Comparison of ENCODE assay signal across 22 cellular contexts in genomic region chr7:3359011-3359410, GRCh38. TPM values are rescaled to one million over a fixed set of nuclear protein-coding genes. Genes with fewer than 3 reads are reported as not detected.
"Had no signal": no experiment of that assay in that cellular context is flagged by ENCODE, and none has a peak within 500 bp of the region (broad histone marks: within the 10 kb centered on the region; RNA-seq: fewer than 3 reads in every experiment).

No MANE protein-coding gene starts in this region.

- H3K9ac ChIP-seq: parathyroid adenoma had no signal

- H3K27ac Mint-ChIP-seq: immature natural killer cell; naive B cell; nephron; stimulated activated naive B cell treated with anti-CD40 and anti-IgM and Interleukin-4, amounts not matched to agents 10 μg/mL and 1 μg/mL and 100 μg/mL, for 72 hours had no signal

- H2AFZ ChIP-seq: parathyroid adenoma had no signal

- H3K4me3 Mint-ChIP-seq: immature natural killer cell; naive B cell; nephron; stimulated activated naive B cell treated with anti-CD40 and anti-IgM and Interleukin-4, amounts not matched to agents 10 μg/mL and 1 μg/mL and 100 μg/mL, for 72 hours; stimulated activated naive CD8-positive, alpha-beta T cell treated with anti-CD3 and anti-CD28 coated beads, Interleukin-15, amount 100 ng/mL, for 72 hours had no signal

- H3K4me3 ChIP-seq: colonic mucosa, heart left ventricle, left lung, lower lobe of right lung, psoas muscle, right lobe of liver, testis, tibial nerve had no signal

- H3K36me3 ChIP-seq: colonic mucosa, heart left ventricle, left lung, lower lobe of right lung, right lobe of liver, tibial nerve had no signal

- H3K9me3 ChIP-seq: colonic mucosa, left lung, lower lobe of right lung, psoas muscle, right lobe of liver, testis, tibial nerve had no signal

- H3K4me1 ChIP-seq: colonic mucosa, foreskin keratinocyte, heart left ventricle, left lung, lower lobe of right lung, parathyroid adenoma, psoas muscle, right lobe of liver, testis, tibial nerve had no signal

- H3K4me1 Mint-ChIP-seq: immature natural killer cell; naive B cell; nephron; stimulated activated naive B cell treated with anti-CD40 and anti-IgM and Interleukin-4, amounts not matched to agents 10 μg/mL and 1 μg/mL and 100 μg/mL, for 72 hours; stimulated activated naive CD8-positive, alpha-beta T cell treated with anti-CD3 and anti-CD28 coated beads, Interleukin-15, amount 100 ng/mL, for 72 hours had no signal

- H3K79me2 ChIP-seq: parathyroid adenoma had no signal

- H3K27ac ChIP-seq: colonic mucosa, foreskin keratinocyte, heart left ventricle, left lung, lower lobe of right lung, parathyroid adenoma, psoas muscle, right lobe of liver, testis, tibial nerve had no signal

- H3K36me3 Mint-ChIP-seq: immature natural killer cell; stimulated activated naive B cell treated with anti-CD40 and anti-IgM and Interleukin-4, amounts not matched to agents 10 μg/mL and 1 μg/mL and 100 μg/mL, for 72 hours had no signal

- ATAC-seq: foreskin keratinocyte; heart left ventricle; left lung; lower lobe of right lung; psoas muscle; right lobe of liver; stimulated activated naive B cell treated with anti-CD40 and anti-IgM and Interleukin-4, amounts not matched to agents 10 μg/mL and 1 μg/mL and 100 μg/mL, for 72 hours; stimulated activated naive CD8-positive, alpha-beta T cell treated with anti-CD3 and anti-CD28 coated beads, Interleukin-15, amount 100 ng/mL, for 72 hours had no signal

- DNase-seq: colonic mucosa; dermis blood vessel endothelial cell; erythroblast; foreskin keratinocyte; heart left ventricle; hippocampal formation; immature natural killer cell; left lung; lower lobe of right lung; mesenchymal stem cell; naive B cell; occipital lobe; psoas muscle; retina; right lobe of liver; stimulated activated CD4-positive, alpha-beta T cell treated with anti-CD3 and anti-CD28 coated beads, Interleukin-4, amount 100 ng/mL, for 24 hours; stimulated activated naive B cell treated with anti-CD40 and anti-IgM and Interleukin-4, amounts not matched to agents 10 μg/mL and 1 μg/mL and 100 μg/mL, for 72 hours; stimulated activated naive CD8-positive, alpha-beta T cell treated with anti-CD3 and anti-CD28 coated beads, Interleukin-15, amount 100 ng/mL, for 72 hours; testis had no signal

- H3K9me3 Mint-ChIP-seq: immature natural killer cell; stimulated activated naive B cell treated with anti-CD40 and anti-IgM and Interleukin-4, amounts not matched to agents 10 μg/mL and 1 μg/mL and 100 μg/mL, for 72 hours had no signal

- H3K27me3 ChIP-seq: colonic mucosa, heart left ventricle, left lung, right lobe of liver, testis, tibial nerve had no signal

RNA-seq across cellular contexts. Expression of gene SDK1, which starts 58.0 kb away (rescaled TPM):
- polyA plus RNA-seq: immature natural killer cell had no signal
